In the genomic region with DNA sequence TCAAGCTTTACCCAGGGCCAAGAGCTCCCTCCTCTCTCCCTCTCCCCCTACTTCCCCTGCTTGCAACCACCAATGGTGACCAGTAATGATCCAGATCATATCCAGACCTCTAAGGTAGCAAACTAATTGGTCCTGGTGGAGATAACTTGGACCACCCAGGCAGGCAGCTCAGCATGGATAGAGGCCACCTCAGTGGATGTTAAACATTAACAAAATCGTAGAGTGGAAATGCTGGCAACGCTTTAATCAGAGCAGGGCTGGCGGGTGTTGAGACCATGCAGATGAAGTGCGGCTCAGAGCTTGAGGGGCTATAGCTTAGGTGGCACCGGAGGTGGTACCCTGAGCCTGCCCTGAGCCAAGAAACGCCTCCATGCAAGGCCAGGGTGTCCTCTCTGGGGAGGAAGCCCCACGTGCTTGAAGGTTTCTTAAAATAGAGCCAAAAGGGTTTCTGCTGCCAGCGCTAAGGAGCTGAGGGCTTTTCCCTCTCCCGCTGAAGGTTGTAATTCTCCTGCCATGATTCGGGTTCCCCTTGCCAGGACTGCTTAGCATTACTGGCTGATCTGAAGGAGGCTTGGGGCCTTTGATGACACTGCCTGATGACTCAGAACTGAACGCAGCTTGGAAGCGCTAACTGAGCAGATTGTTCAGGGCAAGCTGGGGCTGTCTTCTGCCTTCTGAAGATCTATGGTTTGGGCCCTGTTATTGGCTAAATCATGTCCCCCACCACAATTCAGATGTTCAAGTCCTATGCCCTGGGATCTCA, we compare ENCODE assay signal across 9 cellular contexts.
DNase-seq lines count a peak whose midpoint lies in the region; ATAC-seq, FAIRE-seq and TF ChIP-seq lines count a peak whose summit lies in the region.
"Had no signal": no experiment of that assay in that cellular context is flagged by ENCODE, and none has a peak within 500 bp of the region (broad histone marks: within the 10 kb centered on the region; RNA-seq: fewer than 3 reads in every experiment).

No MANE protein-coding gene starts in this region.

- no peak overlapping the region for H3K4me2 ChIP-seq in GM12878 (ENCODE audit: control insufficient read depth, insufficient read depth)

- intact Hi-C loops in GM12878 (cut with micrococcal nuclease; ENCODE audit: unreplicated experiment), result loop anchor here (10.0 kb wide), 1 partner anchor 88 kb away; no protein-coding TSS in a partner anchor

- peak; percentile 43 for DNase-seq in Ammon's horn (ENCODE audit: low spot score)
- DNase-seq in HCEC 1CT, result peak; percentile 2
- no peak for DNase-seq in GM12878 (ENCODE audit: low read depth, low spot score)
- no peak for DNase-seq in T1000 (lab: John Stamatoyannopoulos, UW)
- no peak for DNase-seq in KBM-7
- no peak for DNase-seq in NK-92 (lab: John Stamatoyannopoulos, UW; ENCODE audit: unreplicated experiment)
- DNase-seq in stimulated activated naive CD4-positive, alpha-beta T cell (lab: John Stamatoyannopoulos, UW), result no peak

- H4K20me1 ChIP-seq in GM12878 (ENCODE audit: control insufficient read depth, insufficient read depth), result no peaks in the 10 kb centered on the region

- H3K27me3 ChIP-seq in GM12878 (replicated peaks in 1 of 2; ENCODE audit: control insufficient read depth in 2 of 2, insufficient read depth in 2 of 2, low read length in 1 of 2), result no peaks in the 10 kb centered on the region

- TF ChIP-seq CTCF in GM12878 (IDR thresholded peaks at IDR 0.05 in 2 of 3, conservative IDR thresholded peaks at IDR 0.05 in 1 of 3; ENCODE audit: control insufficient read depth in 2 of 3, extremely low read depth in 1 of 3, insufficient read depth in 1 of 3, low read depth in 3 of 3, low read length in 3 of 3), result no peak

- H3K27ac ChIP-seq in GM12878 (ENCODE audit: control insufficient read depth, insufficient read depth), result no peak overlapping the region
- peak overlapping the region; percentile 10 for H3K27ac ChIP-seq in mesodermal cell (ENCODE audit: low read depth, low read length, severe bottlenecking)

- CTCF ChIA-PET in GM12878 (lab: Yijun Ruan, JAX), result no interaction called here

- H3K79me2 ChIP-seq in GM12878 (ENCODE audit: control insufficient read depth, insufficient read depth, low read length), result no peaks in the 10 kb centered on the region

- in situ Hi-C loops in GM12878 (cut with MboI) (no loop called here), KBM-7 (cut with MboI; ENCODE audit: low pct_unique_long_range_greater_than_20kb, low sequenced_read_pairs) (no loop called here)

- H2AFZ ChIP-seq in GM12878 (ENCODE audit: control insufficient read depth, low read depth, low read length), result no peak overlapping the region

- H3K9me3 ChIP-seq in GM12878 (replicated peaks; ENCODE audit: control insufficient read depth, insufficient read depth, low read length), result no peaks in the 10 kb centered on the region; the same call in 2 of the 3 replicates
- H3K9me3 ChIP-seq in mesodermal cell (ENCODE audit: control insufficient read depth, low read length), result no peaks in the 10 kb centered on the region

- RAD21 ChIA-PET in GM12878 (lab: Charles Lee; ENCODE audit: unreplicated experiment), result no interaction called here

- BruUV-seq in GM12878 (replicated peaks; lab: Mats Ljungman, UMichigan), result no TSS peak

- no peak for TF ChIP-seq EP300 in GM12878 (IDR thresholded peaks at IDR 0.05; ENCODE audit: borderline replicate concordance in 1 of 2, control insufficient read depth in 1 of 2, low read depth in 2 of 2, low read length in 2 of 2)

- peak; percentile 82 for ATAC-seq in GM12878

- whole genome bisulfite sequencing in GM12878 (ENCODE audit: insufficient coverage, insufficient replicate concordance, low lambda C conversion rate, missing lambda C conversion rate), result 25% methylated on average over 12 of the region's 12 CpGs
- WGBS in mesodermal cell (ENCODE audit: insufficient coverage in 2 of 2), 2 experiments, result 80 to 82% methylated on average over 8 to 10 of the region's 12 CpGs

- no peak for TF ChIP-seq POLR2A in GM12878 (IDR thresholded peaks at IDR 0.05; ENCODE audit: low read depth, low read length)

- SMC1A ChIA-PET in GM12878 (lab: Charles Lee; ENCODE audit: uncharacterized antibody, unreplicated experiment), result no interaction called here

- no peak for TF ChIP-seq RAD21 in GM12878 (IDR thresholded peaks at IDR 0.05; ENCODE audit: insufficient read depth, low read depth, low read length)

- H3K9ac ChIP-seq in GM12878 (ENCODE audit: control insufficient read depth, insufficient read depth, low read length), result no peak overlapping the region

- H3K36me3 ChIP-seq in GM12878 (ENCODE audit: control insufficient read depth in 2 of 2, insufficient read depth in 2 of 2, low read length in 1 of 2) (no peaks in the 10 kb centered on the region), mesodermal cell (ENCODE audit: control insufficient read depth, insufficient read depth, low read length) (no peaks in the 10 kb centered on the region)

- FAIRE-seq in GM12878 (lab: Jason Lieb, UNC), result no peak
- FAIRE-seq: TTC549 had no signal

- H3K4me3 ChIP-seq in GM12878, result no peak overlapping the region
- no peak overlapping the region for H3K4me3 ChIP-seq in mesodermal cell (ENCODE audit: extremely low read depth, insufficient read depth, low read length, poor library complexity, severe bottlenecking)

- H3K4me1 ChIP-seq in GM12878 (ENCODE audit: control insufficient read depth, insufficient read depth, low read length) (peaks cover 3% of the 10 kb centered on the region; the same call in 1 of the 2 replicates), mesodermal cell (ENCODE audit: control insufficient read depth, insufficient read depth, low read length, poor library complexity, severe bottlenecking) (peaks cover 2% of the 10 kb centered on the region)

- POLR2A ChIA-PET in GM12878 (lab: Charles Lee), result no interaction called here

TF ChIP-seq in GM12878, 131 proteins besides CTCF, POLR2A, EP300 and RAD21:
- TF ChIP-seq IRF4 (IDR thresholded peaks at IDR 0.05; ENCODE audit: low read depth, low read length), result peak; percentile 30; the same call in 1 of the 2 replicates
- no peak for TF ChIP-seq POLR2AphosphoS5 (IDR thresholded peaks at IDR 0.05; ENCODE audit: low read length)
- no peak for TF ChIP-seq CREB1 (IDR thresholded peaks at IDR 0.05; ENCODE audit: low read depth)

Comparison
In these comparisons a context has a peak if more than half of its experiments do, and no peak if none do; other contexts are left out.
1. DNase-seq: peak in Ammon's horn (single experiment) and HCEC 1CT (single experiment); none in GM12878 (single experiment), T1000 (single experiment), KBM-7 (single experiment), NK-92 (single experiment) and stimulated activated naive CD4-positive, alpha-beta T cell (0 of 6).